ENCODE assay signal across 20 cellular contexts in the genomic region with DNA sequence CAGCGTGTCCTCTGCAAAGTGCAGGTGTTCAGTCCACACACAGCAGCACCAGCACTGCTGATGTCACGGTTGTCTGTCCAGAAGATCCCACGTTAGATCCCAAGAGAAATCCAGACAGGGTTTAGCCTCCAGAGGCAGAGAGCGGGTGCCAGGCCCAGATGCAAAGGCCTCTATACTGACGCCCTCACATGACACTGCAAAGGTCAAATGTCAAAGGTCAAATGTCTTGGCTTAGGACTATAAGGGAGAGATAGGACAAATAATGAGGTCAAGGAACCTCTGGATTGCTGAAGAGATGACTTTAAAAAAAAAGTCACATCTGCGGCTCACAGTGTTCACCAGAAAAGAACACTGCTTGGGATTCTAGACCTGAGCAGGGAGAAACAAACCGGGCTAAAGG.
"Had no signal": no experiment of that assay in that cellular context is flagged by ENCODE, and none has a peak within 500 bp of the region (broad histone marks: within the 10 kb centered on the region; RNA-seq: fewer than 3 reads in every experiment).

No MANE protein-coding gene starts in this region.

- H3K27ac ChIP-seq: epithelial cell of prostate, esophagus muscularis mucosa, left lung, lower lobe of right lung, suprapubic skin, tibial artery, upper lobe of left lung, uterus had no signal

- ATAC-seq: effector memory CD8-positive, alpha-beta T cell; gastrocnemius medialis; heart right ventricle; left lung; lower lobe of right lung had no signal

- H3K27me3 ChIP-seq: esophagus muscularis mucosa, gastrocnemius medialis, heart right ventricle, left lung, suprapubic skin, tibial artery, upper lobe of left lung, uterus had no signal

- H3K27ac Mint-ChIP-seq: memory B cell, mesothelial cell of epicardium had no signal

- H3K9me3 Mint-ChIP-seq: effector memory CD8-positive, alpha-beta T cell; memory B cell; mesothelial cell of epicardium; nephron had no signal

- H3K4me1 Mint-ChIP-seq: memory B cell had no signal

- DNase-seq: effector memory CD8-positive, alpha-beta T cell; gastrocnemius medialis; heart right ventricle; hypothalamus; islet precursor cell; left lung; lower lobe of right lung; posterior cingulate gyrus; small intestine; stimulated activated CD4-positive, alpha-beta T cell treated with anti-CD3 and anti-CD28 coated beads, Interleukin-12 subunit alpha, Interleukin-12 subunit beta, amount 100 ng/mL, for 4 hours; stimulated activated naive CD4-positive, alpha-beta T cell treated with Interleukin-2 at 50 U/mL for 16 hours; tibial artery; upper lobe of left lung; uterus had no signal

- H3K4me3 ChIP-seq: esophagus muscularis mucosa, gastrocnemius medialis, heart right ventricle, left lung, lower lobe of right lung, suprapubic skin, tibial artery, upper lobe of left lung, uterus had no signal

- H3K36me3 ChIP-seq: gastrocnemius medialis, suprapubic skin, tibial artery, upper lobe of left lung, uterus had no signal

- H3K36me3 Mint-ChIP-seq: memory B cell, mesothelial cell of epicardium had no signal

- H3K4me1 ChIP-seq: left lung, upper lobe of left lung, uterus had no signal

- H3K9me3 ChIP-seq: esophagus muscularis mucosa, gastrocnemius medialis, heart right ventricle, left lung, lower lobe of right lung, suprapubic skin, tibial artery, upper lobe of left lung, uterus had no signal

- H3K4me3 Mint-ChIP-seq: effector memory CD8-positive, alpha-beta T cell; memory B cell; mesothelial cell of epicardium; nephron had no signal

- H3K27me3 Mint-ChIP-seq: effector memory CD8-positive, alpha-beta T cell had no signal

- FAIRE-seq: small intestine had no signal
